29 cellular contexts compared by ENCODE assay signal in the genomic region with DNA sequence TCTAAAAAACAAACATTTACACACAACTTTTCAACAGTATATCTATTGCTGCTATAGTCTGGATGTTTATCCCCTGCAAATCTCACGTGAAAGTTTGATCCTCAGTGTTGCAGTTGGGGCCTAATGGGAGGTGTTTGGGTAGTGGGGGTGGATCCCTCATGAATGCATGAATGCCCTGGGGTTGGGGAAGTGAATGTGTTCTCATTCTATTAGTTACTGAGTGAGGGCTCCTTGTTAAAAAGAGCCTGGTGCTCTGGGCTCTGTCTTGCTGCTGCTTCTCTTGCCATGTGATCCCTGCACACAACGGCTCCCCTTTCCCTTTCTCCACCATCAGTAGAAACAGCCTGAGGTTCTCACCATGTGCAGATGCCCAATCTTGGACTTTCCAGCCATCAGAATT.
"Had no signal": no experiment of that assay in that cellular context is flagged by ENCODE, and none has a peak within 500 bp of the region (broad histone marks: within the 10 kb centered on the region; RNA-seq: fewer than 3 reads in every experiment).

No MANE protein-coding gene starts in this region.

- H3K4me3 Mint-ChIP-seq: mesothelial cell of epicardium; naive B cell; natural killer cell treated with Interleukin-12 subunit alpha and Interleukin-12 subunit beta and Interleukin-15 and Interleukin-18, amount 100 ng/mL, for 72 hours; stimulated activated naive CD8-positive, alpha-beta T cell treated with anti-CD3 and anti-CD28 coated beads, Interleukin-15, amount 100 ng/mL, for 72 hours had no signal

- H3K27ac ChIP-seq: coronary artery, esophagus squamous epithelium, lower lobe of right lung, prostate gland, right atrium auricular region, suprapubic skin, transverse colon, upper lobe of right lung, uterus had no signal

- H3K27me3 Mint-ChIP-seq: stimulated activated naive CD8-positive, alpha-beta T cell treated with anti-CD3 and anti-CD28 coated beads, Interleukin-15, amount 100 ng/mL, for 72 hours had no signal

- H3K36me3 Mint-ChIP-seq: mesothelial cell of epicardium; naive B cell; natural killer cell treated with Interleukin-12 subunit alpha and Interleukin-12 subunit beta and Interleukin-15 and Interleukin-18, amount 100 ng/mL, for 72 hours had no signal

- H3K27ac Mint-ChIP-seq: mesothelial cell of epicardium; natural killer cell treated with Interleukin-12 subunit alpha and Interleukin-12 subunit beta and Interleukin-15 and Interleukin-18, amount 100 ng/mL, for 72 hours; stimulated activated naive CD8-positive, alpha-beta T cell treated with anti-CD3 and anti-CD28 coated beads, Interleukin-15, amount 100 ng/mL, for 72 hours had no signal

- H3K4me1 ChIP-seq: esophagus squamous epithelium, lower lobe of right lung, prostate gland, right atrium auricular region, suprapubic skin, transverse colon, upper lobe of right lung had no signal

- H3K27me3 ChIP-seq: esophagus squamous epithelium, right atrium auricular region, suprapubic skin, transverse colon, upper lobe of right lung, uterus had no signal

- FAIRE-seq: endometrium, keratinocyte had no signal

- ATAC-seq: left ventricle myocardium superior; lower lobe of right lung; mucosa of descending colon; natural killer cell treated with Interleukin-12 subunit alpha and Interleukin-12 subunit beta and Interleukin-15 and Interleukin-18, amount 100 ng/mL, for 72 hours; sciatic nerve; stimulated activated naive CD8-positive, alpha-beta T cell treated with anti-CD3 and anti-CD28 coated beads, Interleukin-15, amount 100 ng/mL, for 72 hours; upper lobe of right lung had no signal

- H3K9me3 ChIP-seq: esophagus squamous epithelium, lower lobe of right lung, mucosa of descending colon, prostate gland, right atrium auricular region, suprapubic skin, transverse colon, upper lobe of right lung, uterus had no signal

- H3K4me2 ChIP-seq: smooth muscle cell had no signal

- H3K4me3 ChIP-seq: coronary artery, esophagus squamous epithelium, lower lobe of right lung, mucosa of descending colon, prostate gland, right atrium auricular region, smooth muscle cell, suprapubic skin, transverse colon, upper lobe of right lung, uterus had no signal

- H3K4me1 Mint-ChIP-seq: stimulated activated naive CD8-positive, alpha-beta T cell treated with anti-CD3 and anti-CD28 coated beads, Interleukin-15, amount 100 ng/mL, for 72 hours had no signal

- H3K9me3 Mint-ChIP-seq: stimulated activated naive CD8-positive, alpha-beta T cell treated with anti-CD3 and anti-CD28 coated beads, Interleukin-15, amount 100 ng/mL, for 72 hours had no signal

- H3K36me3 ChIP-seq: esophagus squamous epithelium, lower lobe of right lung, prostate gland, right atrium auricular region, suprapubic skin, transverse colon, upper lobe of right lung, uterus had no signal

- DNase-seq: dermis blood vessel endothelial cell; effector memory CD4-positive, alpha-beta T cell; erythroblast; esophagus squamous epithelium; foreskin melanocyte; glutamatergic neuron; left ventricle myocardium superior; lower lobe of right lung; mucosa of descending colon; naive B cell; nucleus accumbens; stimulated activated CD4-positive, alpha-beta T cell treated with anti-CD3 and anti-CD28 coated beads, Interleukin-12 subunit alpha, Interleukin-12 subunit beta, amount 100 ng/mL, for 4 hours; stimulated activated CD4-positive, alpha-beta T cell treated with anti-CD3 and anti-CD28 coated beads, Interleukin-2, amount 100 ng/mL, for 24 hours; stimulated activated CD4-positive, alpha-beta T cell treated with anti-CD3 and anti-CD28 coated beads, Interleukin-4, amount 100 ng/mL, for 24 hours; stimulated activated naive CD4-positive, alpha-beta T cell; stimulated activated naive CD8-positive, alpha-beta T cell treated with anti-CD3 and anti-CD28 coated beads, Interleukin-15, amount 100 ng/mL, for 72 hours; transverse colon; upper lobe of right lung; uterus had no signal
